ENCODE assay signal across 15 cellular contexts in genomic region chr10:132574288-132574687, GRCh38.
"Had no signal": no experiment of that assay in that cellular context is flagged by ENCODE, and none has a peak within 500 bp of the region (broad histone marks: within the 10 kb centered on the region; RNA-seq: fewer than 3 reads in every experiment).

No MANE protein-coding gene starts in this region.

- ATAC-seq: naive thymus-derived CD8-positive, alpha-beta T cell had no signal

- H3K27ac Mint-ChIP-seq: activated naive CD4-positive, alpha-beta T cell treated with anti-CD3 and anti-CD28 coated beads, Interleukin-2, amount 10 ng/mL, durations not matched to agents 7 days and 5 days had no signal

- H3K27ac ChIP-seq: left lung, parathyroid adenoma, skin epidermis, tibial nerve had no signal

- H3K9me3 ChIP-seq: ascending aorta, left lung, tibial nerve had no signal

- H3K4me3 Mint-ChIP-seq: activated naive CD4-positive, alpha-beta T cell treated with anti-CD3 and anti-CD28 coated beads, Interleukin-2, amount 10 ng/mL, durations not matched to agents 7 days and 5 days had no signal

- H3K27me3 Mint-ChIP-seq: naive thymus-derived CD8-positive, alpha-beta T cell had no signal

- H3K27me3 ChIP-seq: ascending aorta, hepatocyte, left lung, tibial nerve had no signal

- DNase-seq: activated CD4-positive, alpha-beta T cell treated with anti-CD3 and anti-CD28 coated beads for 1 hour; activated CD4-positive, alpha-beta T cell treated with anti-CD3 and anti-CD28 coated beads, Interleukin-2, amount 50 U/mL, for 48 hours; activated naive CD4-positive, alpha-beta T cell treated with anti-CD3 and anti-CD28 coated beads, Interleukin-2, amount 10 ng/mL, durations not matched to agents 7 days and 5 days; kidney; mammary epithelial cell; naive thymus-derived CD8-positive, alpha-beta T cell; stimulated activated CD4-positive, alpha-beta T cell treated with anti-CD3 and anti-CD28 coated beads, Interleukin-4, amount 100 ng/mL, for 24 hours; stimulated activated naive CD4-positive, alpha-beta T cell treated with Interleukin-2 at 50 U/mL for 16 hours had no signal

- H3K36me3 Mint-ChIP-seq: activated naive CD4-positive, alpha-beta T cell treated with anti-CD3 and anti-CD28 coated beads, Interleukin-2, amount 10 ng/mL, durations not matched to agents 7 days and 5 days; naive thymus-derived CD8-positive, alpha-beta T cell had no signal

- H3K9me3 Mint-ChIP-seq: activated naive CD4-positive, alpha-beta T cell treated with anti-CD3 and anti-CD28 coated beads, Interleukin-2, amount 10 ng/mL, durations not matched to agents 7 days and 5 days; naive thymus-derived CD8-positive, alpha-beta T cell had no signal

- H3K36me3 ChIP-seq: ascending aorta, left lung, tibial nerve had no signal

- FAIRE-seq: colon, kidney had no signal

- H3K4me3 ChIP-seq: ascending aorta, hepatocyte, left lung, skin epidermis, tibial nerve had no signal
